In the genomic region with DNA sequence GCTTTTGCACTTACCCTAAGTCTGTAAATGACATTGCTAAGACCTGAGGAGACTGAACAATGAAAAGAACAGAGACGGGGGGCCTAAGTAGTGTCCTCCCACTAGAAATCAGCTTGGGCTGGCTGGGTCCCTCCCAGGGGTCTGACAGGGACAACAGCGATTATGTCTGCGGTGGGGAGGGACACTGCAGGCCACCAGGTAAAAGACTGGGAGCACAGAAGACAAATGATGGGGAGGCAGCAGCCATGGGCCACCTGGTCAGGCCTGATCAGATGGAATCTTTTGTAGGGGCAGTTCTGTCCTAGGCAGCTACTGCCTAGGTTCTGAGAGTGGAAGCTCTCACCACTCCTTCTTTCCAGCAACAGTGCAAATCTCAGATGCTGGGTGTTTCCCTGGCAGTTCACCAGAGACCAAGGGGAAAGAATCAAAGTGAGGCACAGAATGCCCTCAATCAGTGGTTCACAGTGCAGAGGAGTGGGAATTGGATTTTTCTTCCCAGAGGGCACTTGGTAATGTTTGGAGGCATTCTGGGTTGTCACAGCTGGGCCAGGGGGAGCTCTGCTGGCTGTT, we compare ENCODE assay signal across 25 cellular contexts.
"Had no signal": no experiment of that assay in that cellular context is flagged by ENCODE, and none has a peak within 500 bp of the region (broad histone marks: within the 10 kb centered on the region; RNA-seq: fewer than 3 reads in every experiment).

No MANE protein-coding gene starts in this region.

- FAIRE-seq: islet of Langerhans, kidney, pancreas had no signal

- ATAC-seq: natural killer cell, pancreas, right cardiac atrium had no signal

- H3K9me3 ChIP-seq: left ventricle myocardium inferior, neutrophil, pancreas, prostate gland, tibial nerve, uterus had no signal

- H3K4me1 ChIP-seq: left ventricle myocardium inferior, neural progenitor cell, pancreas, prostate gland, tibial nerve, uterus had no signal

- H3K27ac Mint-ChIP-seq: immature natural killer cell; mesothelial cell of epicardium; natural killer cell; nephron progenitor cell; neural progenitor cell; stimulated activated naive B cell treated with anti-CD40 and anti-IgM and Interleukin-4, amounts not matched to agents 10 μg/mL and 1 μg/mL and 100 μg/mL, for 72 hours; stimulated activated naive CD8-positive, alpha-beta T cell treated with anti-CD3 and anti-CD28 coated beads, Interleukin-15, amount 100 ng/mL, for 72 hours; type B pancreatic cell had no signal

- H3K27me3 Mint-ChIP-seq: stimulated activated naive B cell treated with anti-CD40 and anti-IgM and Interleukin-4, amounts not matched to agents 10 μg/mL and 1 μg/mL and 100 μg/mL, for 72 hours had no signal

- H3K27ac ChIP-seq: left ventricle myocardium inferior, neural progenitor cell, neutrophil, pancreas, prostate gland, skin epidermis, tibial nerve, uterus had no signal

- H3K27me3 ChIP-seq: pancreas, tibial nerve, uterus had no signal

- H3K4me1 Mint-ChIP-seq: mesothelial cell of epicardium, nephron progenitor cell, neural progenitor cell had no signal

- H3K36me3 Mint-ChIP-seq: immature natural killer cell; mesothelial cell of epicardium; naive B cell; natural killer cell; neural progenitor cell; stimulated activated naive B cell treated with anti-CD40 and anti-IgM and Interleukin-4, amounts not matched to agents 10 μg/mL and 1 μg/mL and 100 μg/mL, for 72 hours; type B pancreatic cell had no signal

- H3K4me3 ChIP-seq: left ventricle myocardium inferior, lung, neural progenitor cell, pancreas, prostate gland, skin epidermis, tibial nerve, uterus had no signal

- H3K4me3 Mint-ChIP-seq: immature natural killer cell; mesothelial cell of epicardium; naive B cell; natural killer cell; nephron progenitor cell; neural progenitor cell; stimulated activated naive CD8-positive, alpha-beta T cell treated with anti-CD3 and anti-CD28 coated beads, Interleukin-15, amount 100 ng/mL, for 72 hours; type B pancreatic cell had no signal

- H3K36me3 ChIP-seq: left ventricle myocardium inferior, neural progenitor cell, neutrophil, pancreas, prostate gland, tibial nerve, uterus had no signal

- H2AFZ ChIP-seq: neural progenitor cell had no signal

- DNase-seq: immature natural killer cell; kidney; left ventricle myocardium inferior; mesendoderm; naive B cell; natural killer cell; nephron progenitor cell; pancreas; posterior cingulate gyrus; retina; right cardiac atrium; stimulated activated CD4-positive, alpha-beta T cell treated with anti-CD3 and anti-CD28 coated beads, Interleukin-4, amount 100 ng/mL, for 1 hour; substantia nigra; uterus had no signal

- H3K9me3 Mint-ChIP-seq: immature natural killer cell; mesothelial cell of epicardium; natural killer cell; nephron progenitor cell; neural progenitor cell; stimulated activated naive B cell treated with anti-CD40 and anti-IgM and Interleukin-4, amounts not matched to agents 10 μg/mL and 1 μg/mL and 100 μg/mL, for 72 hours; stimulated activated naive CD8-positive, alpha-beta T cell treated with anti-CD3 and anti-CD28 coated beads, Interleukin-15, amount 100 ng/mL, for 72 hours; type B pancreatic cell had no signal

- H3K9ac ChIP-seq: neural progenitor cell had no signal

- H3K4me2 ChIP-seq: neural progenitor cell had no signal
